ENCODE assay signal across 13 cellular contexts in the genomic region with DNA sequence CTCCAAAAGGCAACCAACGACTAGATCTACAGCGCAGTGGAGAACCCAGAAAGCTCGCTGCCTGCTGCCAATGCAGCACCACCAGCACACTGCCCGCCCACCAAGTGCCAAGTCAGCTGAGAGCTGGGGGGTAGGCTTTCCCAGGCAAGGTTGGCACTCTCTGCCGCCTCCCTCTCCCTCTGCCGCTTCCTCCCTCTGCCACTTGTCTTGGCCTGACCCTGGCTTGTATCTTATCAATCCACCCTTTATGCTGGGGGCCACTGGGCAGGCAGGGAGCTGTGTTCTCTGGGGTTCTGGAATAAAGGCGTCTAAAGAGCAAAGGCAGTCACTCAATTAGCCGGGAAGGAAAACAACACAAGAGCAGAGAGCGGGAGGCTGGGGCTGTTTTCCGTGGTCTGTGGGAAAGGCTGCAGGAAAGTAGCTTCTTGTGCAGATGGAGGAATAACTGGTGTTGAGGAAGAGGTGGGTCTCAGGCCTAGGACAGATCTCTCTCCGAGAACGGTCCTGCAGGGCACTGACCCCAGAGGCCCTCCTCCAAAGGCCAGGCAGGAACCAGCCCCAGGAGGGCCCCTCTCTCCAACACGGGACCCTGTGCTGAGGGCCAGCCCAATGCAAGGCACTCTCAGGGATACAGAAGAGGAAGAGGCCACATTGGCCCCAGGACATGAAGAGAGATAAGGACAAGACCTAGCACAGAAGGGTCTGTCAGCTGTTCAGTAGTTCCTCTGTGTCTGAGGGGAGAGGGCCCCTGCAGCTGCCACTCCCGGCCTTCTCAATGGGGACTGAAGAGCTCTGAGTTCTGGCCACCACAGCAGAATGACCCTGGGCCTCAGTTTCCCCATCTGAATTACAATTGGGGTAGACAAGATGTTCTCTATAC. TPM values are rescaled to one million over a fixed set of nuclear protein-coding genes. Genes with fewer than 3 reads are reported as not detected.
DNase-seq lines count a peak whose midpoint lies in the region; ATAC-seq and TF ChIP-seq lines count a peak whose summit lies in the region.
"Had no signal": no experiment of that assay in that cellular context is flagged by ENCODE, and none has a peak within 500 bp of the region (broad histone marks: within the 10 kb centered on the region; RNA-seq: fewer than 3 reads in every experiment).

No MANE protein-coding gene starts in this region.

- no peak overlapping the region for H4K5ac ChIP-seq in H9 (ENCODE audit: insufficient read length, low read depth, low read length)

- H3K23me2 ChIP-seq in H9 (ENCODE audit: insufficient read length, low read depth, low read length, poor library complexity, severe bottlenecking), result no peaks in the 10 kb centered on the region

- no peak overlapping the region for H2BK5ac ChIP-seq in H9 (ENCODE audit: insufficient read length, low read length)

- no peaks in the 10 kb centered on the region for H3K27me3 ChIP-seq in H9 (ENCODE audit: insufficient read depth, low read length)
- no peaks in the 10 kb centered on the region for H3K27me3 ChIP-seq in right cardiac atrium (ENCODE audit: control insufficient read depth, insufficient read depth)
- H3K27me3 ChIP-seq: neural progenitor cell had no signal

- H3K27ac ChIP-seq in H9 (ENCODE audit: insufficient read length, low read depth, low read length) (no peak overlapping the region), right cardiac atrium (ENCODE audit: low read length) (peak overlapping the region; percentile 90)
- H3K27ac ChIP-seq: neural progenitor cell had no signal

- no CpG with 5 or more reads among the region's 14 CpGs for WGBS in H9 (ENCODE audit: extremely low coverage, insufficient read length, low lambda C conversion rate)
- 62% methylated on average over 14 of the region's 14 CpGs for WGBS in right cardiac atrium

- peaks cover 2% of the 10 kb centered on the region for H3K27me3 Mint-ChIP-seq in H9 (ENCODE audit: low read depth)
- H3K27me3 Mint-ChIP-seq in brain, result peaks cover 3% of the 10 kb centered on the region
- no peaks in the 10 kb centered on the region for H3K27me3 Mint-ChIP-seq in activated CD8-positive, alpha-beta T cell treated with anti-CD3 and anti-CD28 coated beads for 36 hours

- no peak overlapping the region for H2BK12ac ChIP-seq in H9 (ENCODE audit: insufficient read length, low read depth, low read length)

- no peaks in the 10 kb centered on the region for H4K20me1 ChIP-seq in H9 (ENCODE audit: control insufficient read depth, insufficient read depth, insufficient read length)

- no peak overlapping the region for H3K4me3 ChIP-seq in right cardiac atrium (ENCODE audit: low read length)
- H3K4me3 ChIP-seq: neural progenitor cell had no signal

- H3K18ac ChIP-seq in H9 (ENCODE audit: insufficient read length, low read depth, low read length), result no peak overlapping the region

- no peak overlapping the region for H3K4ac ChIP-seq in H9 (ENCODE audit: low read depth, low read length)

- no peaks in the 10 kb centered on the region for H3K79me2 ChIP-seq in H9 (ENCODE audit: insufficient read depth, low read length)

- H3K27ac Mint-ChIP-seq in H9 (no peak overlapping the region), brain (peak overlapping the region; percentile 5 to 37 (median 14))
- H3K27ac Mint-ChIP-seq in activated CD8-positive, alpha-beta T cell treated with anti-CD3 and anti-CD28 coated beads for 36 hours, result no peak overlapping the region
- H3K27ac Mint-ChIP-seq: activated T-helper 1 cell treated with anti-CD3 and anti-CD28 coated beads, Interleukin-12 subunit alpha, Interleukin-12 subunit beta, Interleukin-2, Interleukin-4 antibody, amounts not matched to agents 30 ng/mL and 10 ng/mL and 1 ng/mL, durations not matched to agents 14 hours and 24 hours and 36 hours; endodermal cell; neural progenitor cell had no signal

- no peak overlapping the region for H3K23ac ChIP-seq in H9 (ENCODE audit: insufficient read length, low read depth, low read length)

- H2AK5ac ChIP-seq in H9 (ENCODE audit: insufficient read length, low read length), result no peak overlapping the region

- H3T11ph ChIP-seq in H9 (ENCODE audit: low read length), result no peak overlapping the region

- CTCF ChIA-PET in activated CD8-positive, alpha-beta T cell treated with anti-CD3 and anti-CD28 coated beads for 36 hours (lab: Charles Lee), result interaction anchor here (1.6 to 2.4 kb wide), 4 partner anchors 8 to 95 kb away, joined by 7 to 17 read pairs (median 8); partner anchors contain the start of gene CIB2

- H3K79me1 ChIP-seq in H9 (ENCODE audit: insufficient read depth, low read depth, low read length, poor library complexity, severe bottlenecking), result no peaks in the 10 kb centered on the region

- no peaks in the 10 kb centered on the region for H3K9me3 Mint-ChIP-seq in H9
- H3K9me3 Mint-ChIP-seq in brain, result no peaks in the 10 kb centered on the region
- no peaks in the 10 kb centered on the region for H3K9me3 Mint-ChIP-seq in activated CD8-positive, alpha-beta T cell treated with anti-CD3 and anti-CD28 coated beads for 36 hours
- H3K9me3 Mint-ChIP-seq: activated T-helper 1 cell treated with anti-CD3 and anti-CD28 coated beads, Interleukin-12 subunit alpha, Interleukin-12 subunit beta, Interleukin-2, Interleukin-4 antibody, amounts not matched to agents 30 ng/mL and 10 ng/mL and 1 ng/mL, durations not matched to agents 14 hours and 24 hours and 36 hours; endodermal cell; neural progenitor cell had no signal

- peak overlapping the region; percentile 55; the same call in 1 of the 2 replicates for H3K14ac ChIP-seq in H9 (ENCODE audit: insufficient read depth, low read length)

- H3K9me3 ChIP-seq in H9 (ENCODE audit: control insufficient read depth, low read depth, low read length), result no peaks in the 10 kb centered on the region
- no peaks in the 10 kb centered on the region for H3K9me3 ChIP-seq in right cardiac atrium (ENCODE audit: control insufficient read depth, low read length)

- H3K36me3 Mint-ChIP-seq in H9 (ENCODE audit: insufficient read depth in 1 of 3, low read depth in 3 of 3), result no peaks in the 10 kb centered on the region
- H3K36me3 Mint-ChIP-seq in brain, result no peaks in the 10 kb centered on the region
- no peaks in the 10 kb centered on the region for H3K36me3 Mint-ChIP-seq in activated CD8-positive, alpha-beta T cell treated with anti-CD3 and anti-CD28 coated beads for 36 hours (ENCODE audit: low read depth)
- H3K36me3 Mint-ChIP-seq: neural progenitor cell had no signal

- no peak overlapping the region for H2BK20ac ChIP-seq in H9 (ENCODE audit: low read depth, low read length, poor library complexity, severe bottlenecking)

- TF ChIP-seq CTCF in H9 (conservative IDR thresholded peaks at IDR 0.05) (no peak), brain (conservative IDR thresholded peaks at IDR 0.05) (no peak)
- no peak for TF ChIP-seq CTCF in activated CD8-positive, alpha-beta T cell treated with anti-CD3 and anti-CD28 coated beads for 36 hours (IDR thresholded peaks at IDR 0.05)

- H3K4me1 ChIP-seq in H9 (ENCODE audit: insufficient read depth, low read length) (no peaks in the 10 kb centered on the region), right cardiac atrium (ENCODE audit: control insufficient read depth, insufficient read depth, low read length) (peaks cover 24% of the 10 kb centered on the region)
- H3K4me1 ChIP-seq: neural progenitor cell had no signal

- no peak overlapping the region for H4K8ac ChIP-seq in H9 (replicated peaks; ENCODE audit: insufficient read length, low read depth, low read length)

- H3K56ac ChIP-seq in H9 (ENCODE audit: insufficient read length, low read depth, low read length), result no peak overlapping the region

- POLR2A ChIA-PET in activated CD8-positive, alpha-beta T cell treated with anti-CD3 and anti-CD28 coated beads for 36 hours (lab: Charles Lee), result no interaction called here

- intact Hi-C loops in right cardiac atrium (cut with DNase I), result no loop called here
- intact Hi-C loops in sciatic nerve (cut with DNase I), result no loop called here
- intact Hi-C loops in activated CD8-positive, alpha-beta T cell treated with anti-CD3 and anti-CD28 coated beads for 36 hours (cut with micrococcal nuclease), result no loop called here

- no peak overlapping the region for H3K9ac ChIP-seq in H9 (ENCODE audit: extremely low read depth, insufficient read length, low read length)
- H3K9ac ChIP-seq: neural progenitor cell had no signal

- ATAC-seq in right cardiac atrium, result peak; percentile 66 to 77
- no peak for ATAC-seq in sciatic nerve
- ATAC-seq in GM18868 (IDR thresholded peaks at IDR 0.05; ENCODE audit: unreplicated experiment), result no peak
- ATAC-seq in HG03565 (IDR thresholded peaks at IDR 0.05; ENCODE audit: unreplicated experiment), result no peak
- no peak for ATAC-seq in activated CD8-positive, alpha-beta T cell treated with anti-CD3 and anti-CD28 coated beads for 36 hours
- ATAC-seq: left lobe of liver had no signal

- H2BK120ac ChIP-seq in H9 (ENCODE audit: low read depth, low read length, poor library complexity, severe bottlenecking), result no peak overlapping the region

- H3K4me1 Mint-ChIP-seq in H9 (peaks cover 6 to 7% of the 10 kb centered on the region in 2 experiments; a peak in 3 of 4 replicates), brain (peaks cover 38% of the 10 kb centered on the region)
- no peaks in the 10 kb centered on the region for H3K4me1 Mint-ChIP-seq in activated CD8-positive, alpha-beta T cell treated with anti-CD3 and anti-CD28 coated beads for 36 hours (ENCODE audit: low read depth)

- no peak overlapping the region for H4K91ac ChIP-seq in H9 (ENCODE audit: insufficient read length, low read depth, low read length)

- H3K4me3 Mint-ChIP-seq in H9, result no peak overlapping the region
- no peak overlapping the region for H3K4me3 Mint-ChIP-seq in brain
- no peak overlapping the region for H3K4me3 Mint-ChIP-seq in activated CD8-positive, alpha-beta T cell treated with anti-CD3 and anti-CD28 coated beads for 36 hours
- H3K4me3 Mint-ChIP-seq: activated T-helper 1 cell treated with anti-CD3 and anti-CD28 coated beads, Interleukin-12 subunit alpha, Interleukin-12 subunit beta, Interleukin-2, Interleukin-4 antibody, amounts not matched to agents 30 ng/mL and 10 ng/mL and 1 ng/mL, durations not matched to agents 14 hours and 24 hours and 36 hours; endodermal cell; neural progenitor cell had no signal

- H3K4me2 ChIP-seq in H9 (ENCODE audit: insufficient read depth, insufficient read length, low read length), result no peak overlapping the region
- H3K4me2 ChIP-seq: neural progenitor cell had no signal

- no peak overlapping the region for H2BK15ac ChIP-seq in H9 (ENCODE audit: low read depth, low read length)

- no peak overlapping the region for H2AFZ ChIP-seq in H9 (ENCODE audit: low read length)
- H2AFZ ChIP-seq: neural progenitor cell had no signal

- DNase-seq in H9 (peak; percentile 20), right cardiac atrium (peak; percentile 54 to 85 (median 84)), sciatic nerve (ENCODE audit: low spot score) (peak; percentile 61)
- no peak for DNase-seq in activated CD8-positive, alpha-beta T cell treated with anti-CD3 and anti-CD28 coated beads for 36 hours
- DNase-seq in stimulated activated CD4-positive, alpha-beta T cell treated with anti-CD3 and anti-CD28 coated beads, Interleukin-12 subunit alpha, Interleukin-12 subunit beta, amount 100 ng/mL, for 4 hours, result no peak
- DNase-seq: activated CD4-positive, alpha-beta T cell treated with anti-CD3 and anti-CD28 coated beads for 1 hour; endodermal cell had no signal

RNA-seq across cellular contexts. Expression of gene ACSBG1, which starts 30.8 kb away (rescaled TPM):
- total RNA-seq in H9 (2021) (2.2 and 3.2 TPM in 2 replicates), right cardiac atrium (under 1 TPM in 3 of 4 donors, not detected in 1; 0.35 to 0.51 (median 0.42) TPM), sciatic nerve (0.18 TPM)
- polyA plus RNA-seq in brain (ENCODE audit: insufficient read depth, low read depth, low replicate concordance) (34.7 TPM), right cardiac atrium (1.1 TPM)
- under 1 TPM in 1 of 2 experiments, not detected in 1; 0.18 TPM for total RNA-seq in activated CD8-positive, alpha-beta T cell treated with anti-CD3 and anti-CD28 coated beads for 36 hours
- total RNA-seq: left lobe of liver had no signal

RNA-seq across cellular contexts. Expression of gene IDH3A, which starts 54.4 kb away (rescaled TPM):
- 38.9 and 40.2 TPM in 2 replicates for total RNA-seq in H9 (2021)
- polyA plus RNA-seq in brain (ENCODE audit: insufficient read depth, low read depth, low replicate concordance), result 49.4 TPM
- total RNA-seq in right cardiac atrium, result 100 to 1,000 TPM; 288 to 523 (median 472) TPM
- polyA plus RNA-seq in right cardiac atrium, result 193 TPM
- 66.9 TPM for total RNA-seq in sciatic nerve
- 100 to 1,000 TPM; 106 to 110 TPM for total RNA-seq in activated CD8-positive, alpha-beta T cell treated with anti-CD3 and anti-CD28 coated beads for 36 hours

Comparison
In these comparisons a context has a peak if more than half of its experiments do, and no peak if none do; other contexts are left out.
1. DNase-seq: peak in H9 (single experiment), right cardiac atrium (3 of 3) and sciatic nerve (single experiment); none in activated CD8-positive, alpha-beta T cell treated with anti-CD3 and anti-CD28 coated beads for 36 hours (single experiment) and stimulated activated CD4-positive, alpha-beta T cell treated with anti-CD3 and anti-CD28 coated beads, Interleukin-12 subunit alpha, Interleukin-12 subunit beta, amount 100 ng/mL, for 4 hours (single experiment).
2. H3K27ac Mint-ChIP-seq: peak in brain (5 of 5); none in H9 (0 of 3) and activated CD8-positive, alpha-beta T cell treated with anti-CD3 and anti-CD28 coated beads for 36 hours (single experiment).
3. ATAC-seq: peak in right cardiac atrium (2 of 2); none in sciatic nerve (single experiment), GM18868 (single experiment), HG03565 (single experiment) and activated CD8-positive, alpha-beta T cell treated with anti-CD3 and anti-CD28 coated beads for 36 hours (single experiment).